Comparison of ENCODE assay signal across 16 cellular contexts in the genomic region with DNA sequence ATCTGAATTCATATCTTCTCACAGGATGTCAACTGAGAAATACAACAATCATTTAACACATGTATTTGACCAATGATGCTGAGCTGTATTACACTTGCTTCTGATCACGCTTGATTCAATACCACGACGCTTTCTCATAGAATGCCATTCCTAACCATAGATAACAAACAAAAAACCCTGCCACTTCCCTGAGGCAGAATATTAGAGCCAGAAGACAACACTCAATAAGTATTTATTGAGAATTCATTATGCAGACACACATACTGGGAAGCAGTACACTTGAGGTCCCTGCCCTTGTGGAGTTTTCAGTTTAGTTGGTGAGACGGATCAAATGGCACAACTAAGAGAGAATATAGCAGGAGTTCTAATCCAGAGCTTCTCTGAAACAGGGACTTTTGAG. TPM values are rescaled to one million over a fixed set of nuclear protein-coding genes. Genes with fewer than 3 reads are reported as not detected.
DNase-seq lines count a peak whose midpoint lies in the region; FAIRE-seq and TF ChIP-seq lines count a peak whose summit lies in the region.
"Had no signal": no experiment of that assay in that cellular context is flagged by ENCODE, and none has a peak within 500 bp of the region (broad histone marks: within the 10 kb centered on the region; RNA-seq: fewer than 3 reads in every experiment).

No MANE protein-coding gene starts in this region.

- no peak overlapping the region for H3K23ac ChIP-seq in trophoblast cell (ENCODE audit: low read length)

- H3K79me1 ChIP-seq in trophoblast cell (ENCODE audit: low read length), result no peaks in the 10 kb centered on the region

- H2AFZ ChIP-seq in trophoblast cell (ENCODE audit: insufficient read depth, low read length, poor library complexity), result no peak overlapping the region
- H2AFZ ChIP-seq: GM23338 had no signal

- no peak overlapping the region for H3K4ac ChIP-seq in trophoblast cell (ENCODE audit: low read depth, low read length)

- no peaks in the 10 kb centered on the region for H3K27me3 ChIP-seq in trophoblast cell (ENCODE audit: insufficient read depth, low read length)
- H3K27me3 ChIP-seq: BLaER1 treated with 17β-estradiol and CSF1 and Interleukin-3, amounts not matched to agents 10 nM and 100 nM had no signal

- H4K8ac ChIP-seq in trophoblast cell (ENCODE audit: low read depth, low read length), result no peak overlapping the region

- no peak for TF ChIP-seq POLR2A in H54 (IDR thresholded peaks at IDR 0.05; ENCODE audit: low read depth, low read length)

- no peaks in the 10 kb centered on the region for H3K36me3 ChIP-seq in trophoblast cell (ENCODE audit: control insufficient read depth in 1 of 2, insufficient read depth in 2 of 2, low read length in 2 of 2)

- FAIRE-seq in D721Med (lab: Jason Lieb, UNC) (peak; percentile 46), H54 (lab: Jason Lieb, UNC) (peak; percentile 57)
- FAIRE-seq: HTR-8/SVneo had no signal

- no CpG with 5 or more reads among the region's 4 CpGs for WGBS in trophoblast cell (ENCODE audit: extremely low coverage, insufficient coverage, insufficient read length)

- no peak overlapping the region for H2AK5ac ChIP-seq in trophoblast cell (ENCODE audit: low read length)

- no peaks in the 10 kb centered on the region for H3K79me2 ChIP-seq in trophoblast cell (ENCODE audit: control insufficient read depth, insufficient read depth, low read length, poor library complexity)

- H3K9ac ChIP-seq in trophoblast cell (ENCODE audit: low read length), result no peak overlapping the region
- H3K9ac ChIP-seq: BLaER1 treated with 17β-estradiol and CSF1 and Interleukin-3, amounts not matched to agents 10 nM and 100 nM had no signal

- no peak for TF ChIP-seq CTCF in D721Med (IDR thresholded peaks at IDR 0.05; ENCODE audit: insufficient read depth, missing control alignments)

- H3K4me3 ChIP-seq in trophoblast cell (ENCODE audit: low read depth, low read length), result no peak overlapping the region
- H3K4me3 ChIP-seq: BLaER1 treated with 17β-estradiol and CSF1 and Interleukin-3, amounts not matched to agents 10 nM and 100 nM; GM23338 had no signal

- H4K91ac ChIP-seq in trophoblast cell (ENCODE audit: low read depth, low read length), result no peak overlapping the region

- H2BK120ac ChIP-seq in trophoblast cell (ENCODE audit: insufficient read depth, low read length, poor library complexity), result no peak overlapping the region

- no peaks in the 10 kb centered on the region for H3K4me1 ChIP-seq in trophoblast cell (ENCODE audit: control insufficient read depth in 1 of 2, insufficient read depth in 2 of 2, low read length in 2 of 2)
- H3K4me1 ChIP-seq: BLaER1 treated with 17β-estradiol and CSF1 and Interleukin-3, amounts not matched to agents 10 nM and 100 nM had no signal

- H2BK5ac ChIP-seq in trophoblast cell (ENCODE audit: low read depth, low read length, poor library complexity), result no peak overlapping the region

- no peak overlapping the region for H4K12ac ChIP-seq in trophoblast cell (ENCODE audit: low read depth, low read length)

- no peak overlapping the region for H3K4me2 ChIP-seq in trophoblast cell (ENCODE audit: low read length)
- H3K4me2 ChIP-seq: BLaER1 treated with 17β-estradiol and CSF1 and Interleukin-3, amounts not matched to agents 10 nM and 100 nM; GM23338 had no signal

- no peak overlapping the region for H3K27ac ChIP-seq in trophoblast cell (ENCODE audit: low read depth, low read length)
- H3K27ac ChIP-seq: BLaER1 treated with 17β-estradiol and CSF1 and Interleukin-3, amounts not matched to agents 10 nM and 100 nM had no signal

- H2BK12ac ChIP-seq in trophoblast cell (ENCODE audit: low read length), result no peak overlapping the region

- H3K14ac ChIP-seq in trophoblast cell (ENCODE audit: low read length), result no peak overlapping the region

- no peak overlapping the region for H3K18ac ChIP-seq in trophoblast cell (ENCODE audit: low read length)

- H3K9me3 ChIP-seq in trophoblast cell (ENCODE audit: insufficient read depth, low read depth, low read length), result no peaks in the 10 kb centered on the region

- DNase-seq in D721Med (ENCODE audit: insufficient read length, low spot score), result no peak
- no peak for DNase-seq in H54 (ENCODE audit: insufficient read length, low spot score)
- peak; percentile 3 for DNase-seq in astrocyte of the hippocampus (ENCODE audit: low read depth, low spot score)
- DNase-seq in trophoblast cell, result peak; percentile 77 to 87
- no peak for DNase-seq in DMS153 (lab: John Stamatoyannopoulos, UW)
- no peak for DNase-seq in HuH-7 (ENCODE audit: low spot score)
- DNase-seq in superior temporal gyrus (ENCODE audit: extremely low spot score), result no peak
- DNase-seq: Calu3; CD8-positive, alpha-beta T cell; DMS 273 treated with DMSO at 0.1 percent for 48 hours; DMS79; GF-D8; H7 had no signal

RNA-seq across cellular contexts. Expression of a gene that starts 32.4 kb away (rescaled TPM):
- polyA plus RNA-seq in trophoblast cell (2013), result 7.3 TPM in 2 replicates

Comparison
In these comparisons a context has a peak if more than half of its experiments do, and no peak if none do; other contexts are left out.
1. DNase-seq: peak in astrocyte of the hippocampus (single experiment) and trophoblast cell (2 of 2); none in D721Med (single experiment), H54 (single experiment), DMS153 (single experiment), HuH-7 (single experiment) and superior temporal gyrus (single experiment).